Comparison of ENCODE assay signal across 29 cellular contexts in genomic region chr3:30585654-30586053, GRCh38.
"Had no signal": no experiment of that assay in that cellular context is flagged by ENCODE, and none has a peak within 500 bp of the region (broad histone marks: within the 10 kb centered on the region; RNA-seq: fewer than 3 reads in every experiment).

No MANE protein-coding gene starts in this region.

- ATAC-seq: activated CD4-positive, alpha-beta T cell treated with anti-CD3 and anti-CD28 coated beads for 36 hours; activated CD8-positive, alpha-beta memory T cell treated with anti-CD3 and anti-CD28 coated beads, Interleukin-2, amount 10 ng/mL, durations not matched to agents 7 days and 5 days; activated CD8-positive, alpha-beta T cell treated with anti-CD3 and anti-CD28 coated beads, Interleukin-2, amount 10 ng/mL, durations not matched to agents 7 days and 5 days; activated naive CD8-positive, alpha-beta T cell treated with anti-CD3 and anti-CD28 coated beads, Interleukin-2, amount 50 U/mL, for 24 hours; body of pancreas; gastroesophageal sphincter; T-helper 17 cell had no signal

- H3K4me3 ChIP-seq: adrenal gland, body of pancreas, esophagus squamous epithelium, gastroesophageal sphincter had no signal

- H3K4me1 Mint-ChIP-seq: activated CD4-positive, alpha-beta T cell treated with anti-CD3 and anti-CD28 coated beads for 36 hours; activated CD4-positive, alpha-beta T cell treated with anti-CD3 and anti-CD28 coated beads, Interleukin-2, amount 10 ng/mL, durations not matched to agents 24 days and 14 days; activated CD8-positive, alpha-beta memory T cell treated with anti-CD3 and anti-CD28 coated beads, Interleukin-2, amount 10 ng/mL, durations not matched to agents 7 days and 5 days; activated naive CD8-positive, alpha-beta T cell treated with anti-CD3 and anti-CD28 coated beads, Interleukin-2, amount 50 U/mL, for 24 hours; T-helper 17 cell had no signal

- DNase-seq: activated CD4-positive, alpha-beta memory T cell treated with anti-CD3 and anti-CD28 coated beads for 36 hours; activated CD4-positive, alpha-beta T cell treated with anti-CD3 and anti-CD28 coated beads for 36 hours; activated CD4-positive, alpha-beta T cell treated with anti-CD3 and anti-CD28 coated beads, Interleukin-2, amount 10 ng/mL, durations not matched to agents 24 days and 14 days; activated CD4-positive, CD25-positive, alpha-beta regulatory T cell; activated CD4-positive, CD25-positive, alpha-beta regulatory T cell treated with anti-CD3 and anti-CD28 coated beads, Interleukin-2, amount 50 U/mL, for 72 hours; activated CD8-positive, alpha-beta memory T cell treated with anti-CD3 and anti-CD28 coated beads, Interleukin-2, amount 10 ng/mL, durations not matched to agents 7 days and 5 days; activated CD8-positive, alpha-beta memory T cell treated with anti-CD3 and anti-CD28 coated beads, Interleukin-2, amount 50 U/mL, for 4 hours; activated CD8-positive, alpha-beta T cell treated with anti-CD3 and anti-CD28 coated beads, Interleukin-2, amount 10 ng/mL, durations not matched to agents 7 days and 5 days; activated gamma-delta T cell; activated naive CD4-positive, alpha-beta T cell; activated naive CD4-positive, alpha-beta T cell treated with anti-CD3 and anti-CD28 coated beads, Interleukin-2, amount 50 U/mL, for 16 hours; activated naive CD8-positive, alpha-beta T cell treated with anti-CD3 and anti-CD28 coated beads for 36 hours; activated naive CD8-positive, alpha-beta T cell treated with anti-CD3 and anti-CD28 coated beads, Interleukin-2, amount 50 U/mL, for 24 hours; activated T-cell treated with anti-CD3 and anti-CD28 coated beads, Interleukin-2, amount 50 U/mL, for 1 hour; activated T-cell treated with anti-CD3 and anti-CD28 coated beads, Interleukin-2, amount 50 U/mL, for 48 hours; adrenal gland; amygdala; aorta; body of pancreas; caudate nucleus; effector CD8-positive, alpha-beta T cell; esophagus squamous epithelium; foreskin melanocyte; T-helper 1 cell; T-helper 17 cell; T1000 had no signal

- H3K27ac Mint-ChIP-seq: activated CD4-positive, alpha-beta memory T cell treated with anti-CD3 and anti-CD28 coated beads for 36 hours; activated CD4-positive, alpha-beta T cell treated with anti-CD3 and anti-CD28 coated beads for 36 hours; activated CD4-positive, alpha-beta T cell treated with anti-CD3 and anti-CD28 coated beads, Interleukin-2, amount 10 ng/mL, durations not matched to agents 24 days and 14 days; activated CD8-positive, alpha-beta memory T cell treated with anti-CD3 and anti-CD28 coated beads, Interleukin-2, amount 10 ng/mL, durations not matched to agents 7 days and 5 days; activated CD8-positive, alpha-beta T cell treated with anti-CD3 and anti-CD28 coated beads, Interleukin-2, amount 10 ng/mL, durations not matched to agents 7 days and 5 days; activated naive CD8-positive, alpha-beta T cell treated with anti-CD3 and anti-CD28 coated beads for 36 hours; activated naive CD8-positive, alpha-beta T cell treated with anti-CD3 and anti-CD28 coated beads, Interleukin-2, amount 50 U/mL, for 24 hours; T-helper 17 cell; T-helper 2 cell treated with Interferon-gamma antibody and Interleukin-4, amounts not matched to agents 5 μg/mL and 100 μg/mL, for 36 hours had no signal

- H3K9me3 Mint-ChIP-seq: activated CD4-positive, alpha-beta memory T cell treated with anti-CD3 and anti-CD28 coated beads for 36 hours; activated naive CD8-positive, alpha-beta T cell treated with anti-CD3 and anti-CD28 coated beads, Interleukin-2, amount 50 U/mL, for 24 hours had no signal

- H3K27ac ChIP-seq: adrenal gland, body of pancreas, epithelial cell of prostate, esophagus squamous epithelium, gastroesophageal sphincter had no signal

- H3K27me3 Mint-ChIP-seq: activated CD4-positive, alpha-beta memory T cell treated with anti-CD3 and anti-CD28 coated beads for 36 hours; activated CD4-positive, alpha-beta T cell treated with anti-CD3 and anti-CD28 coated beads for 36 hours; activated CD4-positive, alpha-beta T cell treated with anti-CD3 and anti-CD28 coated beads, Interleukin-2, amount 10 ng/mL, durations not matched to agents 24 days and 14 days; activated CD8-positive, alpha-beta memory T cell treated with anti-CD3 and anti-CD28 coated beads, Interleukin-2, amount 10 ng/mL, durations not matched to agents 7 days and 5 days; activated naive CD8-positive, alpha-beta T cell treated with anti-CD3 and anti-CD28 coated beads for 36 hours; activated naive CD8-positive, alpha-beta T cell treated with anti-CD3 and anti-CD28 coated beads, Interleukin-2, amount 50 U/mL, for 24 hours; T-helper 17 cell had no signal

- H3K4me3 Mint-ChIP-seq: activated CD4-positive, alpha-beta memory T cell treated with anti-CD3 and anti-CD28 coated beads for 36 hours; activated CD4-positive, alpha-beta T cell treated with anti-CD3 and anti-CD28 coated beads for 36 hours; activated CD4-positive, alpha-beta T cell treated with anti-CD3 and anti-CD28 coated beads, Interleukin-2, amount 10 ng/mL, durations not matched to agents 24 days and 14 days; activated CD8-positive, alpha-beta memory T cell treated with anti-CD3 and anti-CD28 coated beads, Interleukin-2, amount 10 ng/mL, durations not matched to agents 7 days and 5 days; activated CD8-positive, alpha-beta T cell treated with anti-CD3 and anti-CD28 coated beads, Interleukin-2, amount 10 ng/mL, durations not matched to agents 7 days and 5 days; activated naive CD8-positive, alpha-beta T cell treated with anti-CD3 and anti-CD28 coated beads for 36 hours; activated naive CD8-positive, alpha-beta T cell treated with anti-CD3 and anti-CD28 coated beads, Interleukin-2, amount 50 U/mL, for 24 hours; T-helper 17 cell; T-helper 2 cell treated with Interferon-gamma antibody and Interleukin-4, amounts not matched to agents 5 μg/mL and 100 μg/mL, for 36 hours had no signal

- H3K9me3 ChIP-seq: adrenal gland, body of pancreas, esophagus squamous epithelium, gastroesophageal sphincter had no signal

- H3K4me1 ChIP-seq: esophagus squamous epithelium, gastroesophageal sphincter had no signal

- H3K36me3 ChIP-seq: adrenal gland, esophagus squamous epithelium, gastroesophageal sphincter had no signal

- H3K36me3 Mint-ChIP-seq: activated CD4-positive, alpha-beta memory T cell treated with anti-CD3 and anti-CD28 coated beads for 36 hours; activated CD8-positive, alpha-beta memory T cell treated with anti-CD3 and anti-CD28 coated beads, Interleukin-2, amount 10 ng/mL, durations not matched to agents 7 days and 5 days; activated naive CD8-positive, alpha-beta T cell treated with anti-CD3 and anti-CD28 coated beads for 36 hours had no signal

- H3K27me3 ChIP-seq: adrenal gland, body of pancreas, esophagus squamous epithelium, gastroesophageal sphincter had no signal
